ENCODE assay signal across 9 cellular contexts in genomic region chr7:154832557-154833138, GRCh38.
DNase-seq lines count a peak whose midpoint lies in the region; ATAC-seq and TF ChIP-seq lines count a peak whose summit lies in the region.
"Had no signal": no experiment of that assay in that cellular context is flagged by ENCODE, and none has a peak within 500 bp of the region (broad histone marks: within the 10 kb centered on the region; RNA-seq: fewer than 3 reads in every experiment).

No MANE protein-coding gene starts in this region.

- no peak for TF ChIP-seq CTCF in mammary epithelial cell (conservative IDR thresholded peaks at IDR 0.05 in 1 of 2, IDR thresholded peaks at IDR 0.05 in 1 of 2; ENCODE audit: extremely low read depth in 1 of 2, insufficient read depth in 1 of 2, low read depth in 1 of 2, low read length in 2 of 2)
- peak; percentile 15 for TF ChIP-seq CTCF in epithelial cell of proximal tubule (conservative IDR thresholded peaks at IDR 0.05; ENCODE audit: low read depth, low read length)
- TF ChIP-seq CTCF in upper lobe of right lung (IDR thresholded peaks at IDR 0.05), result no peak
- TF ChIP-seq CTCF in body of pancreas (IDR thresholded peaks at IDR 0.05), result no peak

- no peak overlapping the region for H3K27ac ChIP-seq in mammary epithelial cell (ENCODE audit: insufficient read depth, low read depth, low read length)
- H3K27ac ChIP-seq in upper lobe of right lung, result no peak overlapping the region
- no peak overlapping the region for H3K27ac ChIP-seq in body of pancreas
- H3K27ac ChIP-seq: BLaER1 treated with 17β-estradiol and CSF1 and Interleukin-3, amounts not matched to agents 10 nM and 100 nM had no signal

- H3K27ac Mint-ChIP-seq in T-helper 2 cell treated with Interferon-gamma antibody and Interleukin-4, amounts not matched to agents 5 μg/mL and 100 μg/mL, for 36 hours, result no peak overlapping the region

- dilution Hi-C loops in mammary epithelial cell (cut with HindIII; ENCODE audit: low sequenced_read_pairs), result no loop called here

- H3K36me3 Mint-ChIP-seq in T-helper 2 cell treated with Interferon-gamma antibody and Interleukin-4, amounts not matched to agents 5 μg/mL and 100 μg/mL, for 36 hours (ENCODE audit: low read depth), result no peaks in the 10 kb centered on the region

- TF ChIP-seq POLR2A in body of pancreas (IDR thresholded peaks at IDR 0.05), result no peak

- no peaks in the 10 kb centered on the region for H3K9me3 Mint-ChIP-seq in T-helper 2 cell treated with Interferon-gamma antibody and Interleukin-4, amounts not matched to agents 5 μg/mL and 100 μg/mL, for 36 hours

- BruUV-seq in mammary epithelial cell (replicated peaks; lab: Mats Ljungman, UMichigan), result no TSS peak

- CTCF ChIA-PET in mammary epithelial cell (lab: Charles Lee; ENCODE audit: low non-redundant PET), result no interaction called here

- intact Hi-C loops in mammary epithelial cell (cut with micrococcal nuclease) (no loop called here), upper lobe of right lung (cut with DNase I) (no loop called here), body of pancreas (cut with DNase I) (no loop called here)

- H3K27me3 ChIP-seq in mammary epithelial cell (ENCODE audit: insufficient read depth, low read length) (no peaks in the 10 kb centered on the region), upper lobe of right lung (no peaks in the 10 kb centered on the region), body of pancreas (no peaks in the 10 kb centered on the region)
- H3K27me3 ChIP-seq: BLaER1 treated with 17β-estradiol and CSF1 and Interleukin-3, amounts not matched to agents 10 nM and 100 nM had no signal

- no peaks in the 10 kb centered on the region for H3K79me2 ChIP-seq in mammary epithelial cell (ENCODE audit: insufficient read depth, low read length)

- H4K20me1 ChIP-seq in mammary epithelial cell (ENCODE audit: insufficient read depth, low read length), result no peaks in the 10 kb centered on the region
- H4K20me1 ChIP-seq: BLaER1 treated with 17β-estradiol and CSF1 and Interleukin-3, amounts not matched to agents 10 nM and 100 nM had no signal

- H3K4me1 Mint-ChIP-seq in T-helper 2 cell treated with Interferon-gamma antibody and Interleukin-4, amounts not matched to agents 5 μg/mL and 100 μg/mL, for 36 hours (ENCODE audit: low read depth), result no peaks in the 10 kb centered on the region

- H3K27me3 Mint-ChIP-seq in T-helper 2 cell treated with Interferon-gamma antibody and Interleukin-4, amounts not matched to agents 5 μg/mL and 100 μg/mL, for 36 hours (ENCODE audit: low read depth), result peaks cover 2% of the 10 kb centered on the region

- H2AFZ ChIP-seq in mammary epithelial cell (ENCODE audit: low read depth, low read length), result no peak overlapping the region

- H3K4me1 ChIP-seq in mammary epithelial cell (ENCODE audit: insufficient read depth, low read length) (no peaks in the 10 kb centered on the region), upper lobe of right lung (no peaks in the 10 kb centered on the region), body of pancreas (no peaks in the 10 kb centered on the region)

- H3K4me3 ChIP-seq in mammary epithelial cell (replicated peaks in 1 of 3; ENCODE audit: insufficient read depth in 1 of 3, low read depth in 2 of 3, low read length in 3 of 3) (no peak overlapping the region), epithelial cell of proximal tubule (ENCODE audit: low read depth, low read length) (no peak overlapping the region), upper lobe of right lung (no peak overlapping the region), body of pancreas (no peak overlapping the region)
- H3K4me3 ChIP-seq: BLaER1 treated with 17β-estradiol and CSF1 and Interleukin-3, amounts not matched to agents 10 nM and 100 nM had no signal

- 72% methylated on average over 10 of the region's 12 CpGs for WGBS in mammary epithelial cell (ENCODE audit: low coverage, missing lambda C conversion rate)
- 73 to 84% methylated on average over 11 to 12 of the region's 12 CpGs for WGBS in body of pancreas, 2 donors

- H3K9ac ChIP-seq in mammary epithelial cell (ENCODE audit: insufficient read depth, low read length), result no peak overlapping the region
- H3K9ac ChIP-seq: BLaER1 treated with 17β-estradiol and CSF1 and Interleukin-3, amounts not matched to agents 10 nM and 100 nM had no signal

- no peak overlapping the region for H3K4me3 Mint-ChIP-seq in T-helper 2 cell treated with Interferon-gamma antibody and Interleukin-4, amounts not matched to agents 5 μg/mL and 100 μg/mL, for 36 hours

- in situ Hi-C loops in T47D (cut with HindIII; ENCODE audit: low pct_unique_long_range_greater_than_20kb, low sequenced_read_pairs) (no loop called here), mammary epithelial cell (cut with MboI; ENCODE audit: low sequenced_read_pairs in 2 of 2) (no loop called here)

- H3K4me2 ChIP-seq in mammary epithelial cell (ENCODE audit: insufficient read depth, low read depth, low read length), result no peak overlapping the region
- H3K4me2 ChIP-seq: BLaER1 treated with 17β-estradiol and CSF1 and Interleukin-3, amounts not matched to agents 10 nM and 100 nM had no signal

- H3K9me3 ChIP-seq in mammary epithelial cell (replicated peaks; ENCODE audit: insufficient read depth, low read length), result peaks cover 29% of the 10 kb centered on the region
- no peaks in the 10 kb centered on the region for H3K9me3 ChIP-seq in upper lobe of right lung
- H3K9me3 ChIP-seq in body of pancreas, result no peaks in the 10 kb centered on the region
- H3K9me3 ChIP-seq: BLaER1 treated with 17β-estradiol and CSF1 and Interleukin-3, amounts not matched to agents 10 nM and 100 nM had no signal

- ATAC-seq in upper lobe of right lung, result peak; percentile 37
- no peak for ATAC-seq in body of pancreas

- peak; percentile 58 to 69 for DNase-seq in T47D (ENCODE audit: low read depth in 1 of 2, low spot score in 1 of 2)
- no peak for DNase-seq in mammary epithelial cell
- DNase-seq in NCI-H2029 (lab: John Stamatoyannopoulos, UW), result peak; percentile 41
- no peak for DNase-seq in epithelial cell of proximal tubule (ENCODE audit: low read depth)
- no peak for DNase-seq in upper lobe of right lung
- no peak for DNase-seq in activated T-cell treated with anti-CD3 and anti-CD28 coated beads, Interleukin-2, amount 50 U/mL, for 48 hours
- no peak for DNase-seq in body of pancreas
- no peak for DNase-seq in T-helper 2 cell treated with Interferon-gamma antibody and Interleukin-4, amounts not matched to agents 5 μg/mL and 100 μg/mL, for 36 hours (ENCODE audit: low spot score)

- H3K36me3 ChIP-seq in mammary epithelial cell (ENCODE audit: insufficient read depth, low read length) (no peaks in the 10 kb centered on the region), upper lobe of right lung (no peaks in the 10 kb centered on the region), body of pancreas (replicated peaks in 1 of 2; ENCODE audit: insufficient read depth in 1 of 2, low read depth in 2 of 2) (no peaks in the 10 kb centered on the region)
- H3K36me3 ChIP-seq: BLaER1 treated with 17β-estradiol and CSF1 and Interleukin-3, amounts not matched to agents 10 nM and 100 nM had no signal

Comparison
In these comparisons a context has a peak if more than half of its experiments do, and no peak if none do; other contexts are left out.
1. DNase-seq: peak in T47D (2 of 2) and NCI-H2029 (single experiment); none in mammary epithelial cell (single experiment), epithelial cell of proximal tubule (single experiment), upper lobe of right lung (single experiment), activated T-cell treated with anti-CD3 and anti-CD28 coated beads, Interleukin-2, amount 50 U/mL, for 48 hours (0 of 2), body of pancreas (0 of 4) and T-helper 2 cell treated with Interferon-gamma antibody and Interleukin-4, amounts not matched to agents 5 μg/mL and 100 μg/mL, for 36 hours (single experiment).